1 cellular context compared by ENCODE assay signal in the genomic region with DNA sequence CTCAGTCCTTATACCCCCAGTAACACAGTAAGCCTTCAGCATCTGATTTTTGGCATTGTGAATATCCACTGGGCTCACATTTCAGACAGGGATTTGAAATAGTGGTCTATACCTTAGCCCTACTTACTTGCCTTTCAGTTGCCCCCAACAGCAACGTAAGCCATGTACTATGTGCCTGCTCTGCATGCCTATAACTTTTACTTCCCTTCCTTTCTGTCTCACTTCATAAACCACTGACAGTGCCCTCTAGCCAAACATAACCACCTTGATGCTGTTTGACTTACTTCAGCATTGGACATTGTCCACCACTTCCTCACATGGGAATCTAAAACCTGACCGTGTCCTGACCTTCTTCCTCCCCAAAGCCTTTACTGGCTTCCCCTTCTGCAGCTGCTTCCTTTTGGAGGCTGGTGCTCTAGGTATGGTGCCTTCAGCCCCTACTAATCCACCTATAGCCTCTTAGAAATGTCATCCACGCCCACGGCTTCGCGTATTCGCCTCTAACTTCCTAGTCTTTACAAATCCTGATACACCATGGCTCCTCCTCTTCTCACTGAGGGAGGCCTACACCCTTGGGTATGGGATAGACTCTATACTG.
A peak's percentile ranks its signal among the peaks of the same experiment; 100 is the strongest.
TF ChIP-seq lines count a peak whose summit lies in the region.

No MANE protein-coding gene starts in this region.

TF ChIP-seq in HepG2, 621 proteins besides CTCF, POLR2A, EP300 and RAD21:
- TF ChIP-seq, protein P1, sequence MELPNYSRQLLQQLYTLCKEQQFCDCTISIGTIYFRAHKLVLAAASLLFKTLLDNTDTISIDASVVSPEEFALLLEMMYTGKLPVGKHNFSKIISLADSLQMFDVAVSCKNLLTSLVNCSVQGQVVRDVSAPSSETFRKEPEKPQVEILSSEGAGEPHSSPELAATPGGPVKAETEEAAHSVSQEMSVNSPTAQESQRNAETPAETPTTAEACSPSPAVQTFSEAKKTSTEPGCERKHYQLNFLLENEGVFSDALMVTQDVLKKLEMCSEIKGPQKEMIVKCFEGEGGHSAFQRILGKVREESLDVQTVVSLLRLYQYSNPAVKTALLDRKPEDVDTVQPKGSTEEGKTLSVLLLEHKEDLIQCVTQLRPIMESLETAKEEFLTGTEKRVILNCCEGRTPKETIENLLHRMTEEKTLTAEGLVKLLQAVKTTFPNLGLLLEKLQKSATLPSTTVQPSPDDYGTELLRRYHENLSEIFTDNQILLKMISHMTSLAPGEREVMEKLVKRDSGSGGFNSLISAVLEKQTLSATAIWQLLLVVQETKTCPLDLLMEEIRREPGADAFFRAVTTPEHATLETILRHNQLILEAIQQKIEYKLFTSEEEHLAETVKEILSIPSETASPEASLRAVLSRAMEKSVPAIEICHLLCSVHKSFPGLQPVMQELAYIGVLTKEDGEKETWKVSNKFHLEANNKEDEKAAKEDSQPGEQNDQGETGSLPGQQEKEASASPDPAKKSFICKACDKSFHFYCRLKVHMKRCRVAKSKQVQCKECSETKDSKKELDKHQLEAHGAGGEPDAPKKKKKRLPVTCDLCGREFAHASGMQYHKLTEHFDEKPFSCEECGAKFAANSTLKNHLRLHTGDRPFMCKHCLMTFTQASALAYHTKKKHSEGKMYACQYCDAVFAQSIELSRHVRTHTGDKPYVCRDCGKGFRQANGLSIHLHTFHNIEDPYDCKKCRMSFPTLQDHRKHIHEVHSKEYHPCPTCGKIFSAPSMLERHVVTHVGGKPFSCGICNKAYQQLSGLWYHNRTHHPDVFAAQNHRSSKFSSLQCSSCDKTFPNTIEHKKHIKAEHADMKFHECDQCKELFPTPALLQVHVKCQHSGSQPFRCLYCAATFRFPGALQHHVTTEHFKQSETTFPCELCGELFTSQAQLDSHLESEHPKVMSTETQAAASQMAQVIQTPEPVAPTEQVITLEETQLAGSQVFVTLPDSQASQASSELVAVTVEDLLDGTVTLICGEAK (IDR thresholded peaks at IDR 0.05) = no peak
- TF ChIP-seq, protein P1 (CRISPR knock-in tag; IDR thresholded peaks at IDR 0.05) = no peak
- 0 out of 2 replicates have a peak, but pooled peaks have one; percentile 21 for TF ChIP-seq RARA (CRISPR knock-in tag; IDR thresholded peaks at IDR 0.05)
